ENCODE assay signal across 8 cellular contexts in the genomic region with DNA sequence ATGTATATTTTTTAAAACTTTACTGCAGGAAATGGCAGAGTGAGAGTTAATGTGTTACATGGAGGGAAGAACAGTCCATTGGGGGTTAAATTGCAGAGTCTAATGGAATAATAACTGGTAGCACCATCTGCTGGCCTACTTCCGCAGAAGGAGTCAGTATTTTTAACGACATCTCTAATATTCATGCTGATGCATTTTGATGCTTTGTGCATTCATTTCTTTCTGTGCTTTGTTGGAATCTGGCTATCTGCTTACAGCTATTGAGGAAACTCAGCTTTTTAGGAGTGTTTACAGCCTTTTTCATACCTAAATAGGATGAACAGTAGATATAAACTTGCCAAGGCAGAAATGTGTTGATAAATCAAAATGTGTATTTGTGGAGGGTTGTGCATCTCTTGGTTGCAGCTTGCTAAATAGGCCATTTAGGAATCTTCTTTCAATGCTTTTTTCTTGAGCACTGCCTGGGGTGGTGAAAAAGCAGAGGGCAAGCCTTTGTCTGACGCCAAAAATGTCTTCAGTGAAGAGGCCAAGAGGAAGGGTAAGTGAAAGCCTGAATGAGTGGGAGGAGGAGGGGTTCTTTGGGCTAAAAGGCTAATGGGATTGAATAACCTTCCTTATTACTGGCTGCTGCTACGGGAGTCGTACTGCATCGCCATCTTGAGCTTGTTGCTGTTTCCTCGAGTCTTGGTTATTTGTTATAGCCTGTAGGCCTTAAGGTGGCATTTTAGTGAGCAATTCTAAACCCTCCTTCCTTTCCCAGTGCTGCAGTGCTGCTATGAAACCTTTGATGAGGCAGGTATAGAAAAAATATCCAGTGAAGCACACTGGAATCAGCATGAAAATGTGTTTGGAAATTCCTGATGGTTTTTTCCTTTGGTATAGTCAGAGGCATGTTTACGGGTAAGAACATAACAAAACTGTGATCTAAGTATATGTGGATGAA.
A peak's percentile ranks its signal among the peaks of the same experiment; 100 is the strongest.
DNase-seq lines count a peak whose midpoint lies in the region; ATAC-seq and TF ChIP-seq lines count a peak whose summit lies in the region.

No MANE protein-coding gene starts in this region.

- peaks cover 32% of the 10 kb centered on the region for H3K4me1 ChIP-seq in foreskin keratinocyte

- in situ Hi-C loops in Caki2 (cut with HindIII; ENCODE audit: low pct_unique_long_range_greater_than_20kb, low sequenced_read_pairs), result no loop called here

- H3K27me3 Mint-ChIP-seq in activated CD4-positive, alpha-beta memory T cell treated with anti-CD3 and anti-CD28 coated beads, Interleukin-2, amount 10 ng/mL, durations not matched to agents 7 days and 5 days, result no peaks in the 10 kb centered on the region
- no peaks in the 10 kb centered on the region for H3K27me3 Mint-ChIP-seq in nephron (ENCODE audit: low read depth)

- H3K9me3 Mint-ChIP-seq in activated CD4-positive, alpha-beta memory T cell treated with anti-CD3 and anti-CD28 coated beads, Interleukin-2, amount 10 ng/mL, durations not matched to agents 7 days and 5 days, result no peaks in the 10 kb centered on the region
- peaks cover 4% of the 10 kb centered on the region for H3K9me3 Mint-ChIP-seq in nephron

- H3K4me1 Mint-ChIP-seq in activated CD4-positive, alpha-beta memory T cell treated with anti-CD3 and anti-CD28 coated beads, Interleukin-2, amount 10 ng/mL, durations not matched to agents 7 days and 5 days, result peaks cover 10% of the 10 kb centered on the region
- H3K4me1 Mint-ChIP-seq in nephron, result peaks cover 45% of the 10 kb centered on the region

- peak overlapping the region; percentile 83 for H3K27ac ChIP-seq in foreskin keratinocyte

- H3K4me3 Mint-ChIP-seq in activated CD4-positive, alpha-beta memory T cell treated with anti-CD3 and anti-CD28 coated beads, Interleukin-2, amount 10 ng/mL, durations not matched to agents 7 days and 5 days, result peak overlapping the region; percentile 15
- H3K4me3 Mint-ChIP-seq in nephron, result peak overlapping the region; percentile 85 to 98 (median 91)

- peak overlapping the region; percentile 22 for H3K27ac Mint-ChIP-seq in activated CD4-positive, alpha-beta memory T cell treated with anti-CD3 and anti-CD28 coated beads, Interleukin-2, amount 10 ng/mL, durations not matched to agents 7 days and 5 days
- H3K27ac Mint-ChIP-seq in nephron, result peak overlapping the region; percentile 98 to 99 (median 99)

- peaks cover 3% of the 10 kb centered on the region for H3K36me3 Mint-ChIP-seq in activated CD4-positive, alpha-beta memory T cell treated with anti-CD3 and anti-CD28 coated beads, Interleukin-2, amount 10 ng/mL, durations not matched to agents 7 days and 5 days (ENCODE audit: low read depth)
- H3K36me3 Mint-ChIP-seq in nephron (ENCODE audit: low read depth), result peaks cover 27% of the 10 kb centered on the region

- no peaks in the 10 kb centered on the region for H3K27me3 ChIP-seq in foreskin keratinocyte

- TF ChIP-seq CTCF in foreskin keratinocyte (conservative IDR thresholded peaks at IDR 0.05) (peak; percentile 85), nephron (IDR thresholded peaks at IDR 0.05; ENCODE audit: unreplicated experiment in 3 of 3) (peak; percentile 52 to 71 (median 67))

- ATAC-seq in HG03196 (IDR thresholded peaks at IDR 0.05; ENCODE audit: unreplicated experiment), result peak; percentile 85
- ATAC-seq in foreskin keratinocyte, result peak; percentile 92

- peak; percentile 83 for DNase-seq in Caki2 (ENCODE audit: low read depth)
- DNase-seq in GM19238 (ENCODE audit: insufficient read length, low spot score), result peak; percentile 54
- peak; percentile 46 for DNase-seq in NCI-H2196 treated with DMSO at 0.1 percent for 48 hours (lab: John Stamatoyannopoulos, UW; ENCODE audit: unreplicated experiment)
- DNase-seq in activated CD4-positive, alpha-beta memory T cell treated with anti-CD3 and anti-CD28 coated beads, Interleukin-2, amount 10 ng/mL, durations not matched to agents 7 days and 5 days, result no peak
- DNase-seq in foreskin keratinocyte, result peak; percentile 64 to 80
- no peak for DNase-seq in effector CD4-positive, alpha-beta T cell

- POLR2A ChIA-PET in activated CD4-positive, alpha-beta memory T cell treated with anti-CD3 and anti-CD28 coated beads, Interleukin-2, amount 10 ng/mL, durations not matched to agents 7 days and 5 days (lab: Charles Lee), result interaction anchor here (1.7 kb wide), 1 partner anchor 296 kb away, joined by 3 read pairs; no protein-coding TSS in a partner anchor

- CTCF ChIA-PET in activated CD4-positive, alpha-beta memory T cell treated with anti-CD3 and anti-CD28 coated beads, Interleukin-2, amount 10 ng/mL, durations not matched to agents 7 days and 5 days (lab: Charles Lee), result interaction anchor here (1.3 to 1.5 kb wide), 3 partner anchors 109 to 153 kb away, joined by 3 to 7 read pairs (median 7); a partner anchor contains a TSS

Comparison
In these comparisons a context has a peak if more than half of its experiments do, and no peak if none do; other contexts are left out.
1. DNase-seq: peak in Caki2 (single experiment), GM19238 (single experiment), NCI-H2196 treated with DMSO at 0.1 percent for 48 hours (single experiment) and foreskin keratinocyte (2 of 2); none in activated CD4-positive, alpha-beta memory T cell treated with anti-CD3 and anti-CD28 coated beads, Interleukin-2, amount 10 ng/mL, durations not matched to agents 7 days and 5 days (single experiment) and effector CD4-positive, alpha-beta T cell (single experiment).